ENCODE assay signal across 24 cellular contexts in genomic region chr17:32958418-32958817, GRCh38. TPM values are rescaled to one million over a fixed set of nuclear protein-coding genes. Genes with fewer than 3 reads are reported as not detected.
DNase-seq lines count a peak whose midpoint lies in the region; ATAC-seq and TF ChIP-seq lines count a peak whose summit lies in the region.
"Had no signal": no experiment of that assay in that cellular context is flagged by ENCODE, and none has a peak within 500 bp of the region (broad histone marks: within the 10 kb centered on the region; RNA-seq: fewer than 3 reads in every experiment).

No MANE protein-coding gene starts in this region.

- H3K79me2 ChIP-seq in smooth muscle cell (ENCODE audit: low read depth), result no peaks in the 10 kb centered on the region

- H3K4me1 Mint-ChIP-seq in HFFc6 (ENCODE audit: low read depth), result peaks cover 20% of the 10 kb centered on the region; the same call in 1 of the 2 replicates

- H3F3A ChIP-seq in smooth muscle cell (ENCODE audit: low read depth), result no peaks in the 10 kb centered on the region

- DNase-seq in NCI-H2171 treated with DMSO at 0.1 percent for 48 hours (lab: John Stamatoyannopoulos, UW) (peak; percentile 41), NCI-H2171 (lab: John Stamatoyannopoulos, UW) (no peak), HFFc6 (peak; percentile 66), dedifferentiated amniotic fluid mesenchymal stem cell (ENCODE audit: extremely low spot score) (peak; percentile 58), smooth muscle cell (lab: John Stamatoyannopoulos, UW; ENCODE audit: unreplicated experiment) (no peak), UCSD-AML1 (lab: John Stamatoyannopoulos, UW; ENCODE audit: unreplicated experiment) (no peak), LoVo (ENCODE audit: low spot score) (no peak)
- DNase-seq: 8988T; activated gamma-delta T cell treated with Interleukin-2 at 50 U/mL for 16 hours; adrenal gland; cortex of kidney; hypothalamus; lower lobe of right lung; NCI-H1105 treated with DMSO at 0.1 percent for 48 hours; SJCRH30; stimulated activated CD4-positive, alpha-beta T cell treated with anti-CD3 and anti-CD28 coated beads, Interleukin-12 subunit alpha, Interleukin-12 subunit beta, amount 100 ng/mL, for 4 hours; WERI-Rb-1 had no signal

- H3K4me1 ChIP-seq in smooth muscle cell (ENCODE audit: low read depth), result no peaks in the 10 kb centered on the region
- H3K4me1 ChIP-seq: adrenal gland, breast epithelium, HAP-1, lower lobe of right lung, SJCRH30 had no signal

- no peak overlapping the region for H2AFZ ChIP-seq in smooth muscle cell (ENCODE audit: low read depth)

- TF ChIP-seq CTCF in HFFc6 (IDR thresholded peaks at IDR 0.05), result no peak
- TF ChIP-seq CTCF in smooth muscle cell (IDR thresholded peaks at IDR 0.05; ENCODE audit: borderline replicate concordance, insufficient read depth, poor library complexity, severe bottlenecking), result no peak

- H3K27me3 Mint-ChIP-seq in HFFc6 (ENCODE audit: insufficient read depth), result peaks cover 16% of the 10 kb centered on the region; the same call in 1 of the 2 replicates

- WGBS in smooth muscle cell (ENCODE audit: low lambda C conversion rate), result 21% methylated on average over 2 of the region's 2 CpGs

- H3K9me3 Mint-ChIP-seq in HFFc6, result no peaks in the 10 kb centered on the region

- no peak for ATAC-seq in GM19328 (IDR thresholded peaks at IDR 0.05; ENCODE audit: unreplicated experiment)
- ATAC-seq: lower lobe of right lung had no signal

- no peak overlapping the region for H3K27ac Mint-ChIP-seq in HFFc6

- no peaks in the 10 kb centered on the region for H3K27me3 ChIP-seq in smooth muscle cell (ENCODE audit: low read depth)
- H3K27me3 ChIP-seq: breast epithelium had no signal

- H3K9ac ChIP-seq in smooth muscle cell (ENCODE audit: low read depth), result no peak overlapping the region

- H3K27ac ChIP-seq in smooth muscle cell (ENCODE audit: low read depth), result peak overlapping the region; percentile 18
- H3K27ac ChIP-seq: adrenal gland, breast epithelium, lower lobe of right lung, SJCRH30, WERI-Rb-1 had no signal

- H3K36me3 Mint-ChIP-seq in HFFc6 (ENCODE audit: low read depth), result no peaks in the 10 kb centered on the region; the same call in 1 of the 2 replicates

- no peaks in the 10 kb centered on the region for H4K20me1 ChIP-seq in smooth muscle cell (ENCODE audit: low read depth)

- H3K4me3 Mint-ChIP-seq in HFFc6, result peak overlapping the region; percentile 50; the same call in 1 of the 2 replicates

- H3K4me2 ChIP-seq in smooth muscle cell, result peak overlapping the region; percentile 50

- no peak overlapping the region for H3K4me3 ChIP-seq in smooth muscle cell
- H3K4me3 ChIP-seq: adrenal gland, breast epithelium, HAP-1, lower lobe of right lung, SJCRH30 had no signal

- H3K36me3 ChIP-seq in smooth muscle cell (ENCODE audit: low read depth), result no peaks in the 10 kb centered on the region
- H3K36me3 ChIP-seq: adrenal gland, breast epithelium, HAP-1, lower lobe of right lung, SJCRH30, WERI-Rb-1 had no signal

- no peaks in the 10 kb centered on the region for H3K9me3 ChIP-seq in smooth muscle cell (replicated peaks; ENCODE audit: low read depth)
- H3K9me3 ChIP-seq: adrenal gland, breast epithelium, HAP-1, lower lobe of right lung, SJCRH30 had no signal

RNA-seq across cellular contexts. Expression of gene TMEM98, which starts 30.5 kb away (rescaled TPM):
- total RNA-seq in HFFc6 (2021; fragmentation: NEBNext Ultra II Directional; extraction: Animal tissue kit (Norgen Biotek cat#: 25700)), result 10 to 100 TPM; 34.4 to 66.9 (median 38.5) TPM
- total RNA-seq in smooth muscle cell, result 157 and 190 TPM in 2 replicates
- 215 and 222 TPM in 2 replicates for polyA plus RNA-seq in smooth muscle cell

RNA-seq across cellular contexts. Expression of gene SPACA3, which starts 33.2 kb away (rescaled TPM):
- not detected for total RNA-seq in HFFc6 (2021; fragmentation: NEBNext Ultra II Directional; extraction: Animal tissue kit (Norgen Biotek cat#: 25700))
- not detected in 2 replicates for total RNA-seq in smooth muscle cell
- not detected in 2 replicates for polyA plus RNA-seq in smooth muscle cell
- total RNA-seq: adrenal gland; breast epithelium; frontal cortex; lower lobe of right lung; omental fat pad; SJCRH30; T-helper 2 cell treated with Interferon-gamma antibody and Interleukin-4, amounts not matched to agents 100 ng/mL and 5 ng/mL, for 36 hours; ureter had no signal

Comparison
In these comparisons a context has a peak if more than half of its experiments do, and no peak if none do; other contexts are left out.
1. DNase-seq: peak in NCI-H2171 treated with DMSO at 0.1 percent for 48 hours (single experiment), HFFc6 (single experiment) and dedifferentiated amniotic fluid mesenchymal stem cell (single experiment); none in NCI-H2171 (single experiment), smooth muscle cell (single experiment), UCSD-AML1 (single experiment) and LoVo (single experiment).